In genomic region chr7:97025130-97025499, GRCh38 we compare ENCODE assay signal across 19 cellular contexts. TPM values are rescaled to one million over a fixed set of nuclear protein-coding genes. Genes with fewer than 3 reads are reported as not detected.
A peak's percentile ranks its signal among the peaks of the same experiment; 100 is the strongest.
DNase-seq lines count a peak whose midpoint lies in the region; ATAC-seq and TF ChIP-seq lines count a peak whose summit lies in the region.
"Had no signal": no experiment of that assay in that cellular context is flagged by ENCODE, and none has a peak within 500 bp of the region (broad histone marks: within the 10 kb centered on the region; RNA-seq: fewer than 3 reads in every experiment).

No MANE protein-coding gene starts in this region.

- H3K27me3 ChIP-seq in NT2/D1 (ENCODE audit: insufficient read depth, insufficient read length) = peaks cover 74% of the 10 kb centered on the region
- H3K27me3 ChIP-seq in prostate gland (replicated peaks; ENCODE audit: insufficient read depth) = peaks cover 17% of the 10 kb centered on the region
- H3K27me3 ChIP-seq in colonic mucosa = peaks cover 63% of the 10 kb centered on the region
- H3K27me3 ChIP-seq: ovary had no signal

- CTCF ChIA-PET in Calu3 (lab: Charles Lee) = no interaction called here

- no TSS peak for BruUV-seq in Calu3 (replicated peaks; lab: Mats Ljungman, UMichigan)

- WGBS in prostate gland = 9% methylated on average over 8 of the region's 8 CpGs

- no peaks in the 10 kb centered on the region for H3K9me3 Mint-ChIP-seq in Calu3 (ENCODE audit: low read depth, unreplicated experiment)
- H3K9me3 Mint-ChIP-seq: T-cell had no signal

- H3K36me3 ChIP-seq in NT2/D1 (ENCODE audit: insufficient read depth, insufficient read length, low read length) (no peaks in the 10 kb centered on the region), prostate gland (no peaks in the 10 kb centered on the region), colonic mucosa (no peaks in the 10 kb centered on the region)
- H3K36me3 ChIP-seq: BLaER1 treated with 17β-estradiol and CSF1 and Interleukin-3, amounts not matched to agents 10 nM and 100 nM; ovary; upper lobe of left lung had no signal

- no peaks in the 10 kb centered on the region for H3K9me3 ChIP-seq in NT2/D1 (ENCODE audit: insufficient read depth, low read length)
- H3K9me3 ChIP-seq in prostate gland = no peaks in the 10 kb centered on the region
- no peaks in the 10 kb centered on the region for H3K9me3 ChIP-seq in colonic mucosa
- H3K9me3 ChIP-seq: ovary, upper lobe of left lung had no signal

- no peak for DNase-seq in Calu3
- no peak for DNase-seq in NT2/D1 (ENCODE audit: low read depth, low spot score)
- DNase-seq in fibroblast of peridontal ligament (ENCODE audit: extremely low read depth) = peak; percentile 44
- no peak for DNase-seq in prostate gland (ENCODE audit: low spot score)
- no peak for DNase-seq in activated gamma-delta T cell treated with Interleukin-2 at 50 U/mL for 16 hours
- DNase-seq in colonic mucosa = no peak
- DNase-seq: activated CD8-positive, alpha-beta memory T cell treated with anti-CD3 and anti-CD28 coated beads, Interleukin-2, amount 50 U/mL, for 48 hours; cerebellar nuclear complex; NCI-H446 treated with DMSO at 0.1 percent for 48 hours; PC-9; T-cell had no signal

- no peak overlapping the region for H3K9ac ChIP-seq in NT2/D1 (ENCODE audit: insufficient read length, low read depth)
- no peak overlapping the region for H3K9ac ChIP-seq in colonic mucosa (ENCODE audit: low read depth in 2 of 2, low read length in 2 of 2)
- H3K9ac ChIP-seq: BLaER1 treated with 17β-estradiol and CSF1 and Interleukin-3, amounts not matched to agents 10 nM and 100 nM had no signal

- peaks cover 48% of the 10 kb centered on the region for H3K27me3 Mint-ChIP-seq in Calu3 (ENCODE audit: unreplicated experiment)

- H3K27ac Mint-ChIP-seq in Calu3 (ENCODE audit: unreplicated experiment) = no peak overlapping the region
- H3K27ac Mint-ChIP-seq: activated naive CD8-positive, alpha-beta T cell; T-cell had no signal

- ATAC-seq in GM19328 (IDR thresholded peaks at IDR 0.05; ENCODE audit: unreplicated experiment) = no peak
- ATAC-seq: GM12878, T-cell had no signal

- no peak for TF ChIP-seq POLR2A in prostate gland (IDR thresholded peaks at IDR 0.05)

- TF ChIP-seq CTCF in Calu3 (IDR thresholded peaks at IDR 0.05; ENCODE audit: unreplicated experiment) (no peak), prostate gland (IDR thresholded peaks at IDR 0.05) (no peak), colonic mucosa (IDR thresholded peaks at IDR 0.05) (no peak)

- H3K4me3 Mint-ChIP-seq in Calu3 (ENCODE audit: low read depth, unreplicated experiment) = peak overlapping the region; percentile 72

- H3K27ac ChIP-seq in prostate gland (no peak overlapping the region), colonic mucosa (no peak overlapping the region)
- H3K27ac ChIP-seq: BLaER1 treated with 17β-estradiol and CSF1 and Interleukin-3, amounts not matched to agents 10 nM and 100 nM; epithelial cell of prostate; ovary; PC-9; upper lobe of left lung had no signal

- H3K4me3 ChIP-seq in NT2/D1 (ENCODE audit: insufficient read length, low read depth) (peak overlapping the region; percentile 55), prostate gland (peak overlapping the region; percentile 33 to 37), colonic mucosa (no peak overlapping the region)
- H3K4me3 ChIP-seq: GM12878, PC-9 had no signal

- no peaks in the 10 kb centered on the region for H3K36me3 Mint-ChIP-seq in Calu3 (ENCODE audit: insufficient read depth, unreplicated experiment)
- H3K36me3 Mint-ChIP-seq: activated naive CD8-positive, alpha-beta T cell; T-cell had no signal

- H3K4me1 Mint-ChIP-seq in Calu3 (ENCODE audit: low read depth, unreplicated experiment) = peaks cover 12% of the 10 kb centered on the region

- intact Hi-C loops in Calu3 (cut with micrococcal nuclease; ENCODE audit: unreplicated experiment) = no loop called here
- intact Hi-C loops in prostate gland (cut with DNase I) = loop anchor here (5.0 to 10.0 kb wide), 2 partner anchors 700 to 1108 kb away; partner anchors contain the start of gene SLC25A13
- intact Hi-C loops in colonic mucosa (cut with DNase I) = loop anchor here (5.0 kb wide), 2 partner anchors 953 to 1108 kb away; no protein-coding TSS in a partner anchor

- peaks cover 6% of the 10 kb centered on the region for H3K4me1 ChIP-seq in NT2/D1 (ENCODE audit: insufficient read depth, insufficient read length)
- H3K4me1 ChIP-seq in prostate gland (replicated peaks) = no peaks in the 10 kb centered on the region
- H3K4me1 ChIP-seq in colonic mucosa = no peaks in the 10 kb centered on the region

RNA-seq across cellular contexts. Expression of gene DLX5, which starts 0.5 kb away (rescaled TPM):
- total RNA-seq in Calu3 (2022) = not detected in 2 replicates
- total RNA-seq in prostate gland = 1 to 10 TPM in 1 of 2 donors, under 1 TPM in 1; 0.64 to 1.6 TPM
- total RNA-seq in colonic mucosa = not detected
- total RNA-seq: GM12878, lung microvascular endothelial cell, PC-9, T-cell, upper lobe of left lung had no signal

RNA-seq across cellular contexts. Expression of gene DLX6, which starts 19.8 kb away (rescaled TPM):
- 1.1 and 1.2 TPM in 2 replicates for total RNA-seq in Calu3 (2022)
- 1 to 10 TPM in 1 of 2 donors, not detected in 1; 4.1 TPM for total RNA-seq in prostate gland
- total RNA-seq in colonic mucosa = not detected
- total RNA-seq: GM12878, lung microvascular endothelial cell, PC-9, T-cell, upper lobe of left lung had no signal
